ENCODE assay signal across 8 cellular contexts in genomic region chr19:12939908-12940533, GRCh38. TPM values are rescaled to one million over a fixed set of nuclear protein-coding genes. Genes with fewer than 3 reads are reported as not detected.
A peak's percentile ranks its signal among the peaks of the same experiment; 100 is the strongest.
DNase-seq lines count a peak whose midpoint lies in the region; ATAC-seq and TF ChIP-seq lines count a peak whose summit lies in the region.

No MANE protein-coding gene starts in this region.

- in situ Hi-C loops in GM13977 (cut with MboI; ENCODE audit: low pct_unique_long_range_greater_than_20kb, low sequenced_read_pairs, unreplicated experiment), result no loop called here

- TF ChIP-seq CTCF in DND-41 (IDR thresholded peaks at IDR 0.05; ENCODE audit: borderline replicate concordance, extremely low read depth, low read length, poor library complexity, severe bottlenecking) (no peak), Peyer's patch (IDR thresholded peaks at IDR 0.05) (no peak), parathyroid adenoma (IDR thresholded peaks at IDR 0.05) (no peak), GM13977 (IDR thresholded peaks at IDR 0.05; ENCODE audit: extremely low read depth, insufficient read depth, missing control alignments) (no peak)

- peaks cover 81% of the 10 kb centered on the region for H3K4me1 ChIP-seq in DND-41 (ENCODE audit: insufficient read depth, low read length)
- H3K4me1 ChIP-seq in Peyer's patch, result peaks cover 0 to 51% (median 20%) of the 10 kb centered on the region in 4 donors
- peaks cover 12% of the 10 kb centered on the region for H3K4me1 ChIP-seq in parathyroid adenoma

- H3K4me2 ChIP-seq in DND-41 (ENCODE audit: insufficient read depth, low read length) (peak overlapping the region; percentile 78), parathyroid adenoma (ENCODE audit: low read length) (peak overlapping the region; percentile 86)

- H3K27me3 ChIP-seq in DND-41 (ENCODE audit: insufficient read depth, low read length, poor library complexity) (no peaks in the 10 kb centered on the region), Peyer's patch (no peaks in the 10 kb centered on the region), parathyroid adenoma (ENCODE audit: control insufficient read depth, insufficient read depth, low read length) (no peaks in the 10 kb centered on the region)

- peak overlapping the region; percentile 77 to 90; a peak in 3 of 4 replicates for H3K4me3 ChIP-seq in DND-41 (ENCODE audit: low read depth in 1 of 2, low read length in 2 of 2)
- peak overlapping the region; percentile 80 to 99 (median 88) for H3K4me3 ChIP-seq in Peyer's patch
- H3K4me3 ChIP-seq in parathyroid adenoma (ENCODE audit: low read depth, low read length), result peak overlapping the region; percentile 97

- H3K36me3 ChIP-seq in DND-41 (ENCODE audit: insufficient read depth, low read length), result peaks cover 63% of the 10 kb centered on the region
- peaks cover 0 to 50% (median 0%) of the 10 kb centered on the region in 3 donors for H3K36me3 ChIP-seq in Peyer's patch
- no peaks in the 10 kb centered on the region for H3K36me3 ChIP-seq in parathyroid adenoma (ENCODE audit: control insufficient read depth, insufficient read depth, low read length)

- H2AFZ ChIP-seq in DND-41 (ENCODE audit: low read depth, low read length), result no peak overlapping the region
- no peak overlapping the region for H2AFZ ChIP-seq in parathyroid adenoma

- no peak for ATAC-seq in DND-41 (ENCODE audit: insufficient read depth, low read depth)
- no peak for ATAC-seq in HG03469 (IDR thresholded peaks at IDR 0.05; ENCODE audit: unreplicated experiment)
- no peak for ATAC-seq in HG03460 (IDR thresholded peaks at IDR 0.05; ENCODE audit: unreplicated experiment)

- DNase-seq in DND-41 (no peak), Peyer's patch (no peak), epithelial cell of prostate (ENCODE audit: low read depth, low spot score) (no peak), NCI-H226 (no peak), GM13977 (ENCODE audit: low spot score) (no peak)

- H3K79me2 ChIP-seq in DND-41 (ENCODE audit: insufficient read depth, low read length), result peaks cover 52% of the 10 kb centered on the region
- peaks cover 23% of the 10 kb centered on the region for H3K79me2 ChIP-seq in parathyroid adenoma

- H3K9me3 ChIP-seq in DND-41 (ENCODE audit: insufficient read depth, low read length, severe bottlenecking), result no peaks in the 10 kb centered on the region
- H3K9me3 ChIP-seq in Peyer's patch, result no peaks in the 10 kb centered on the region
- no peaks in the 10 kb centered on the region for H3K9me3 ChIP-seq in parathyroid adenoma (ENCODE audit: control insufficient read depth, low read length)

- H4K20me1 ChIP-seq in DND-41 (ENCODE audit: insufficient read depth, low read length), result peaks cover 37% of the 10 kb centered on the region

- no peak for TF ChIP-seq POLR2A in Peyer's patch (IDR thresholded peaks at IDR 0.05)

- peak overlapping the region; percentile 88 for H3K27ac ChIP-seq in DND-41 (ENCODE audit: low read length)
- H3K27ac ChIP-seq in Peyer's patch, result peak overlapping the region; percentile 43 to 97 (median 90)
- peak overlapping the region; percentile 70 for H3K27ac ChIP-seq in epithelial cell of prostate
- peak overlapping the region; percentile 96 for H3K27ac ChIP-seq in parathyroid adenoma

- H3K9ac ChIP-seq in DND-41 (ENCODE audit: low read depth, low read length) (peak overlapping the region; percentile 93), parathyroid adenoma (no peak overlapping the region)

RNA-seq across cellular contexts. Expression of gene CALR, which starts 1.6 kb away (rescaled TPM):
- total RNA-seq in Peyer's patch, result 100 to 1,000 TPM; 253 to 369 (median 359) TPM

RNA-seq across cellular contexts. Expression of gene RAD23A, which starts 5.6 kb away (rescaled TPM):
- 10 to 100 TPM; 54.1 to 86.5 (median 75.3) TPM for total RNA-seq in Peyer's patch

RNA-seq across cellular contexts. Expression of gene FARSA, which starts 6.5 kb away (rescaled TPM):
- total RNA-seq in Peyer's patch, result 10 to 100 TPM; 35.4 to 54.5 (median 48.3) TPM

RNA-seq across cellular contexts. Expression of gene GADD45GIP1, which starts 17.0 kb away (rescaled TPM):
- 10 to 100 TPM; 12.5 to 43.7 (median 15.6) TPM for total RNA-seq in Peyer's patch

RNA-seq across cellular contexts. Expression of gene SYCE2, which starts 20.9 kb away (rescaled TPM):
- total RNA-seq in Peyer's patch, result not detected
